ENCODE assay signal across 1 cellular context in genomic region chr5:176388003-176388340, GRCh38.
TF ChIP-seq lines count a peak whose summit lies in the region.

No MANE protein-coding gene starts in this region.

TF ChIP-seq in HCT116, 20 proteins besides CTCF, POLR2A, EP300 and RAD21 (continued from another document):
- TF ChIP-seq SIN3A (IDR thresholded peaks at IDR 0.05; ENCODE audit: low read depth): no peak
- TF ChIP-seq EGR1 (IDR thresholded peaks at IDR 0.05; ENCODE audit: low read depth): no peak
- TF ChIP-seq CBX3 (IDR thresholded peaks at IDR 0.05; ENCODE audit: low read depth): no peak
- no peak for TF ChIP-seq SRF (IDR thresholded peaks at IDR 0.05; ENCODE audit: low read depth)
- TF ChIP-seq REST (IDR thresholded peaks at IDR 0.05; ENCODE audit: low read depth): no peak
- no peak for TF ChIP-seq MAX (IDR thresholded peaks at IDR 0.05)
- no peak for TF ChIP-seq EZH2 (IDR thresholded peaks at IDR 0.05)
- TF ChIP-seq ZNF274 (IDR thresholded peaks at IDR 0.05; ENCODE audit: low read depth, low read length): no peak
- TF ChIP-seq TCF7L2 (IDR thresholded peaks at IDR 0.05; ENCODE audit: borderline replicate concordance, extremely low read depth, insufficient read depth, insufficient read length): no peak
